Comparison of ENCODE assay signal across 8 cellular contexts in genomic region chr17:59754547-59754946, GRCh38. TPM values are rescaled to one million over a fixed set of nuclear protein-coding genes. Genes with fewer than 3 reads are reported as not detected.
DNase-seq lines count a peak whose midpoint lies in the region; ATAC-seq lines count a peak whose summit lies in the region.

No MANE protein-coding gene starts in this region.

- H3K27me3 Mint-ChIP-seq in activated naive CD4-positive, alpha-beta T cell treated with anti-CD3 and anti-CD28 coated beads for 36 hours (ENCODE audit: low read depth) = no peaks in the 10 kb centered on the region

- peak overlapping the region; percentile 98 for H3K27ac ChIP-seq in ACC112 (ENCODE audit: low read depth, low read length)

- H3K27ac Mint-ChIP-seq in activated naive CD4-positive, alpha-beta T cell treated with anti-CD3 and anti-CD28 coated beads for 36 hours = peak overlapping the region; percentile 98

- peaks cover 17% of the 10 kb centered on the region for H3K79me2 ChIP-seq in ACC112 (ENCODE audit: control insufficient read depth, insufficient read depth, low read length, unreplicated experiment)

- DNase-seq in HS-27A (ENCODE audit: low read depth) (peak; percentile 87), left colon (no peak), inferior parietal cortex (ENCODE audit: extremely low spot score) (no peak), cerebellar cortex (ENCODE audit: low spot score) (no peak), NCI-H2081 treated with DMSO at 0.1 percent for 48 hours (lab: John Stamatoyannopoulos, UW) (no peak)
- peak; percentile 50 for DNase-seq in activated naive CD4-positive, alpha-beta T cell treated with anti-CD3 and anti-CD28 coated beads for 36 hours

- peaks cover 67% of the 10 kb centered on the region for H3K4me1 Mint-ChIP-seq in activated naive CD4-positive, alpha-beta T cell treated with anti-CD3 and anti-CD28 coated beads for 36 hours (ENCODE audit: low read depth)

- H3K36me3 ChIP-seq in ACC112 (ENCODE audit: insufficient read depth, low read length) = peaks cover 12% of the 10 kb centered on the region

- H2AFZ ChIP-seq in ACC112 (ENCODE audit: low read length, unreplicated experiment) = no peak overlapping the region

- ATAC-seq in left colon (peak; percentile 19), HG03175 (IDR thresholded peaks at IDR 0.05; ENCODE audit: unreplicated experiment) (no peak)

- H3K4me3 ChIP-seq in ACC112 (ENCODE audit: low read depth, low read length) = peak overlapping the region; percentile 54

- H3K4me3 Mint-ChIP-seq in activated naive CD4-positive, alpha-beta T cell treated with anti-CD3 and anti-CD28 coated beads for 36 hours = peak overlapping the region; percentile 62

- H3K27me3 ChIP-seq in ACC112 (ENCODE audit: insufficient read depth, low read length) = no peaks in the 10 kb centered on the region

- H3K4me1 ChIP-seq in ACC112 (ENCODE audit: control insufficient read depth, insufficient read depth, low read length, unreplicated experiment) = peaks cover 47% of the 10 kb centered on the region

- H3K9me3 Mint-ChIP-seq in activated naive CD4-positive, alpha-beta T cell treated with anti-CD3 and anti-CD28 coated beads for 36 hours = no peaks in the 10 kb centered on the region

- CTCF ChIA-PET in activated naive CD4-positive, alpha-beta T cell treated with anti-CD3 and anti-CD28 coated beads for 36 hours (lab: Charles Lee) = interaction anchor here (1.0 to 5.7 kb wide), 11 partner anchors 9 to 97 kb away, joined by 3 to 63 read pairs (median 11); no protein-coding TSS in a partner anchor

- H3K36me3 Mint-ChIP-seq in activated naive CD4-positive, alpha-beta T cell treated with anti-CD3 and anti-CD28 coated beads for 36 hours (ENCODE audit: low read depth) = peaks cover 33% of the 10 kb centered on the region

- intact Hi-C loops in activated naive CD4-positive, alpha-beta T cell treated with anti-CD3 and anti-CD28 coated beads for 36 hours (cut with micrococcal nuclease) = loop anchor here (1.0 to 10.0 kb wide), 7 partner anchors 8 to 350 kb away; no protein-coding TSS in a partner anchor
- intact Hi-C loops in left colon (cut with DNase I, micrococcal nuclease) = no loop called here

RNA-seq across cellular contexts. Expression of gene VMP1, which starts 47.1 kb away (rescaled TPM):
- total RNA-seq in activated naive CD4-positive, alpha-beta T cell treated with anti-CD3 and anti-CD28 coated beads for 36 hours = 100 to 1,000 TPM; 423 to 438 TPM
- total RNA-seq in left colon = 100 to 1,000 TPM; 213 to 459 TPM

RNA-seq across cellular contexts. Expression of gene PTRH2, which starts 47.3 kb away (rescaled TPM):
- 10 to 100 TPM; 19.7 to 24.4 TPM for total RNA-seq in activated naive CD4-positive, alpha-beta T cell treated with anti-CD3 and anti-CD28 coated beads for 36 hours
- 10 to 100 TPM; 15.4 to 24.8 TPM for total RNA-seq in left colon

Comparison
In these comparisons a context has a peak if more than half of its experiments do, and no peak if none do; other contexts are left out.
1. DNase-seq: peak in HS-27A (single experiment) and activated naive CD4-positive, alpha-beta T cell treated with anti-CD3 and anti-CD28 coated beads for 36 hours (single experiment); none in left colon (0 of 2), inferior parietal cortex (single experiment), cerebellar cortex (single experiment) and NCI-H2081 treated with DMSO at 0.1 percent for 48 hours (single experiment).